Comparison of ENCODE assay signal across 22 cellular contexts in the genomic region with DNA sequence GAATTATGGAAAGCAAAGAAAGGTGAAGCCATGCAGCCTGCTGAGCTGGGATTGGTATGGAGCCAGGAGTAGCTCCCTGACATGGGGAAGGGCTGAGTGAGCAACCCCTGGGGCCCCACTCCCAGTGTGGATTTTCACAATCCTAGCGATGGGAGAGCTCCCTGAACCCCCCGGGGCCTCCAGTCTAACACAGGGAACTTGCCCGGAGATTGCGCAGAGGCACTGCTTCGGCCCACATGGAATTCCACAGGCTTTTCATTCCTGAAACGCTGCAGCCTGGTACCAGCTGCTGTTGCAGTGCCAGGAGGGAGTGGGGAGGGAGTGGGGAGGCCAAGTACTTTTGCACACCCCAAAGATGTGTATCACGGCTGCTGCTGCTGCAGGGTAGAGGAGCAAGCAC.
DNase-seq lines count a peak whose midpoint lies in the region; ATAC-seq and TF ChIP-seq lines count a peak whose summit lies in the region.
"Had no signal": no experiment of that assay in that cellular context is flagged by ENCODE, and none has a peak within 500 bp of the region (broad histone marks: within the 10 kb centered on the region; RNA-seq: fewer than 3 reads in every experiment).

No MANE protein-coding gene starts in this region.

- no peaks in the 10 kb centered on the region for H3K9me3 ChIP-seq in mammary epithelial cell (replicated peaks; ENCODE audit: insufficient read depth, low read length)
- peaks cover 10% of the 10 kb centered on the region for H3K9me3 ChIP-seq in NT2/D1 (ENCODE audit: insufficient read depth, low read length)
- H3K9me3 ChIP-seq in neuronal stem cell (replicated peaks in 1 of 2; ENCODE audit: control insufficient read depth in 2 of 2, insufficient read depth in 1 of 2, low read depth in 1 of 2, low read length in 2 of 2) = no peaks in the 10 kb centered on the region
- H3K9me3 ChIP-seq: BLaER1, Caco-2 had no signal

- H3K27me3 ChIP-seq in mammary epithelial cell (ENCODE audit: insufficient read depth, low read length) = no peaks in the 10 kb centered on the region
- H3K27me3 ChIP-seq in NT2/D1 (ENCODE audit: insufficient read depth, insufficient read length) = no peaks in the 10 kb centered on the region
- no peaks in the 10 kb centered on the region for H3K27me3 ChIP-seq in neuronal stem cell (ENCODE audit: control insufficient read depth in 3 of 3, insufficient read depth in 3 of 3, low read depth in 1 of 3, low read length in 3 of 3)
- H3K27me3 ChIP-seq: BLaER1 had no signal

- dilution Hi-C loops in mammary epithelial cell (cut with HindIII; ENCODE audit: low sequenced_read_pairs) = no loop called here

- intact Hi-C loops in mammary epithelial cell (cut with micrococcal nuclease) = loop anchor here (5.0 to 10.0 kb wide), 2 partner anchors 317 to 365 kb away; a partner anchor contains a TSS
- intact Hi-C loops in MCF 10A (cut with micrococcal nuclease) = loop anchor here (5.0 to 10.0 kb wide), 3 partner anchors 115 to 368 kb away; no protein-coding TSS in a partner anchor

- no peak overlapping the region for H3K4me3 ChIP-seq in mammary epithelial cell (replicated peaks in 1 of 3; ENCODE audit: insufficient read depth in 1 of 3, low read depth in 2 of 3, low read length in 3 of 3)
- no peak overlapping the region for H3K4me3 ChIP-seq in NT2/D1 (ENCODE audit: insufficient read length, low read depth)
- no peak overlapping the region for H3K4me3 ChIP-seq in neuronal stem cell (ENCODE audit: low read length in 2 of 2)
- H3K4me3 ChIP-seq: BLaER1 had no signal

- H3K4ac ChIP-seq in neuronal stem cell (ENCODE audit: low read length) = no peak overlapping the region

- H3K79me2 ChIP-seq in mammary epithelial cell (ENCODE audit: insufficient read depth, low read length) = no peaks in the 10 kb centered on the region

- H3K9me3 Mint-ChIP-seq in MCF 10A (ENCODE audit: unreplicated experiment) = no peaks in the 10 kb centered on the region
- H3K9me3 Mint-ChIP-seq: CD8-positive, alpha-beta T cell had no signal

- peak overlapping the region; percentile 82 for H3K18ac ChIP-seq in neuronal stem cell (ENCODE audit: low read length)

- peak overlapping the region; percentile 78 for H2BK5ac ChIP-seq in neuronal stem cell (ENCODE audit: low read length)

- CTCF ChIA-PET in mammary epithelial cell (lab: Charles Lee; ENCODE audit: low non-redundant PET) (no interaction called here), MCF 10A (lab: Yijun Ruan, JAX) (interaction anchor here (0.7 to 1.3 kb wide), 3 partner anchors 13 to 440 kb away, joined by 3 to 4 read pairs (median 3); no protein-coding TSS in a partner anchor)

- no peak overlapping the region for H3K4me2 ChIP-seq in mammary epithelial cell (ENCODE audit: insufficient read depth, low read depth, low read length)
- no peak overlapping the region for H3K4me2 ChIP-seq in neuronal stem cell (ENCODE audit: insufficient read depth, low read length, poor library complexity, severe bottlenecking)
- H3K4me2 ChIP-seq: BLaER1 had no signal

- no peak overlapping the region for H3K27ac Mint-ChIP-seq in MCF 10A (ENCODE audit: low read depth, unreplicated experiment)
- H3K27ac Mint-ChIP-seq: B cell; CD4-positive, CD25-positive, alpha-beta regulatory T cell; CD8-positive, alpha-beta T cell had no signal

- H3K4me3 Mint-ChIP-seq in MCF 10A (ENCODE audit: unreplicated experiment) = no peak overlapping the region
- H3K4me3 Mint-ChIP-seq: B cell; CD4-positive, CD25-positive, alpha-beta regulatory T cell; CD8-positive, alpha-beta T cell had no signal

- H3K27ac ChIP-seq in mammary epithelial cell (ENCODE audit: insufficient read depth, low read depth, low read length) (no peak overlapping the region), neuronal stem cell (replicated peaks; ENCODE audit: low read length) (no peak overlapping the region)
- H3K27ac ChIP-seq: 22Rv1, BLaER1, C4-2B had no signal

- no peak for DNase-seq in mammary epithelial cell
- DNase-seq in MCF 10A (ENCODE audit: unreplicated experiment) = no peak
- DNase-seq in NT2/D1 (ENCODE audit: low read depth, low spot score) = no peak
- no peak for DNase-seq in neuronal stem cell (ENCODE audit: low spot score)
- no peak for DNase-seq in NCI-H524 (lab: John Stamatoyannopoulos, UW)
- no peak for DNase-seq in NCI-H2081 (lab: John Stamatoyannopoulos, UW)
- DNase-seq in activated CD4-positive, alpha-beta T cell treated with anti-CD3 and anti-CD28 coated beads for 1 hour = no peak
- DNase-seq: Caco-2; CD4-positive, CD25-positive, alpha-beta regulatory T cell; CD8-positive, alpha-beta T cell; DMS 273 treated with DMSO at 0.1 percent for 48 hours; DMS79; EL; GF-D8; GOT3; H7; HCEC 1CT had no signal

- peaks cover 8% of the 10 kb centered on the region for H3K4me1 Mint-ChIP-seq in MCF 10A (ENCODE audit: insufficient read depth, unreplicated experiment)
- H3K4me1 Mint-ChIP-seq: B cell had no signal

- H3K79me1 ChIP-seq in neuronal stem cell (ENCODE audit: low read depth, low read length) = no peaks in the 10 kb centered on the region

- peak overlapping the region; percentile 33 for H4K8ac ChIP-seq in neuronal stem cell (ENCODE audit: low read depth, low read length)

- no peaks in the 10 kb centered on the region for H3K27me3 Mint-ChIP-seq in MCF 10A (ENCODE audit: insufficient read depth, unreplicated experiment)
- H3K27me3 Mint-ChIP-seq: B cell; CD4-positive, CD25-positive, alpha-beta regulatory T cell had no signal

- H2AFZ ChIP-seq in mammary epithelial cell (ENCODE audit: low read depth, low read length) (peak overlapping the region; percentile 31), neuronal stem cell (ENCODE audit: low read length) (no peak overlapping the region)

- peak overlapping the region; percentile 73 for H2BK120ac ChIP-seq in neuronal stem cell (ENCODE audit: low read depth, low read length)

- TF ChIP-seq CTCF in mammary epithelial cell (conservative IDR thresholded peaks at IDR 0.05 in 1 of 2, IDR thresholded peaks at IDR 0.05 in 1 of 2; ENCODE audit: extremely low read depth in 1 of 2, insufficient read depth in 1 of 2, low read depth in 1 of 2, low read length in 2 of 2) = no peak
- no peak for TF ChIP-seq CTCF in MCF 10A (IDR thresholded peaks at IDR 0.05; ENCODE audit: unreplicated experiment)

- BruUV-seq in mammary epithelial cell (replicated peaks; lab: Mats Ljungman, UMichigan) (no TSS peak), MCF 10A (replicated peaks; lab: Mats Ljungman, UMichigan) (no TSS peak)

- 20% methylated on average over 6 of the region's 7 CpGs for WGBS in mammary epithelial cell (ENCODE audit: low coverage, missing lambda C conversion rate)
- no CpG with 5 or more reads among the region's 7 CpGs for WGBS in neuronal stem cell (ENCODE audit: extremely low coverage in 2 of 2, insufficient read length in 2 of 2, insufficient replicate concordance in 1 of 2), 2 donors

- H4K20me1 ChIP-seq in mammary epithelial cell (ENCODE audit: insufficient read depth, low read length) = no peaks in the 10 kb centered on the region
- H4K20me1 ChIP-seq: BLaER1 had no signal

- H3K36me3 Mint-ChIP-seq in MCF 10A (ENCODE audit: insufficient read depth, unreplicated experiment) = no peaks in the 10 kb centered on the region
- H3K36me3 Mint-ChIP-seq: CD4-positive, CD25-positive, alpha-beta regulatory T cell; CD8-positive, alpha-beta T cell had no signal

- H4K91ac ChIP-seq in neuronal stem cell (ENCODE audit: low read depth, low read length, poor library complexity) = no peak overlapping the region

- no peak overlapping the region for H3K14ac ChIP-seq in neuronal stem cell (ENCODE audit: low read length)

- H2BK15ac ChIP-seq in neuronal stem cell (ENCODE audit: low read length) = no peak overlapping the region

- ATAC-seq in GM19452 (IDR thresholded peaks at IDR 0.05; ENCODE audit: unreplicated experiment) = no peak
- ATAC-seq: CD8-positive, alpha-beta T cell had no signal

- in situ Hi-C loops in mammary epithelial cell (cut with MboI; ENCODE audit: low sequenced_read_pairs in 2 of 2) = no loop called here

- peak overlapping the region; percentile 88 for H2AK5ac ChIP-seq in neuronal stem cell (ENCODE audit: low read depth, low read length)

- no peak overlapping the region for H2BK12ac ChIP-seq in neuronal stem cell (ENCODE audit: low read length)

- POLR2A ChIA-PET in MCF 10A (lab: Yijun Ruan, JAX) = no interaction called here

- no peaks in the 10 kb centered on the region for H3K36me3 ChIP-seq in mammary epithelial cell (ENCODE audit: insufficient read depth, low read length)
- no peaks in the 10 kb centered on the region for H3K36me3 ChIP-seq in NT2/D1 (ENCODE audit: insufficient read depth, insufficient read length, low read length)
- H3K36me3 ChIP-seq in neuronal stem cell (replicated peaks in 1 of 2; ENCODE audit: control insufficient read depth in 2 of 2, insufficient read depth in 2 of 2, low read length in 2 of 2) = no peaks in the 10 kb centered on the region
- H3K36me3 ChIP-seq: BLaER1 had no signal

- H3K4me1 ChIP-seq in mammary epithelial cell (ENCODE audit: insufficient read depth, low read length) (peaks cover 4% of the 10 kb centered on the region), NT2/D1 (ENCODE audit: insufficient read depth, insufficient read length) (peaks cover 8% of the 10 kb centered on the region), neuronal stem cell (ENCODE audit: control insufficient read depth in 2 of 2, insufficient read depth in 1 of 2, low read depth in 1 of 2, low read length in 2 of 2) (peaks cover 0 to 9% of the 10 kb centered on the region in 2 donors)
- H3K4me1 ChIP-seq: BLaER1, Caco-2 had no signal

- H3K9ac ChIP-seq in mammary epithelial cell (ENCODE audit: insufficient read depth, low read length) (no peak overlapping the region), NT2/D1 (ENCODE audit: insufficient read length, low read depth) (peak overlapping the region; percentile 12), neuronal stem cell (ENCODE audit: low read depth, low read length, poor library complexity) (no peak overlapping the region)
- H3K9ac ChIP-seq: BLaER1 had no signal

- no peak overlapping the region for H3K23ac ChIP-seq in neuronal stem cell (ENCODE audit: low read depth, low read length, poor library complexity)
